ENCODE assay signal across 11 cellular contexts in the genomic region with DNA sequence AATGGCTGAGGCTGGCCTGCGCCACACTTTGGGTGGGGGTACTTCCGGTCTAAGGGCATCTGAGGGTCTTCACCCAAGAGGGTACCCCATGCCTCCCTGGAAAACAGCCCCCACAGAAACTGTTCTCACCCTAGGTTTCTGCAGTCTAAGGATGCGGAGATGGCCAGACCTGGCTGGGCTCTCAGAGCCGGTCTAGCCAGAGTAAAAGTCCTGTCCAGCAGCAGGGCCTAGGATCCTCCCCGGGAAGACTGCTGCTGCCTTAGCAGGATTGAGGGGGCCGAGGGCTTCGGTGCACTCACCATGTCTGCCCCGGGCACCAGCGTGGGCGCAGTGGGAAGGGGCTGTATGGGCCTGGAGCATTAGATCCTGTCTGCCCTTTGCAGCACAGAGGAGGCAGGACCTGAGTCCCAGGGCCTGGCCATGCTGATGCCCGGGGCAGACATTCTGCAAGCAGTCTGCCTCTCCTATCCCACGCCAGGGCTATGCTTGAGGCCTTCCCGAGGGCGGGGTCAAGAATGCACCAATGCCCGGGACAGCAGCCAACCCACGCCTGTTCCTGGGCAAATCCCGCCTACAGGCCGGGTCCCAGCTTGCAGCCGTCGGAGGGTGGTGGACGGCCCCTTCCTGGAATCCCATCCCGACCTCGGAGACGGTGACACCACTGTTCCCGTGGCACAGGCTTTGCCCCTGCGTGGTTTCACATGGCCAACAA. TPM values are rescaled to one million over a fixed set of nuclear protein-coding genes. Genes with fewer than 3 reads are reported as not detected.
DNase-seq lines count a peak whose midpoint lies in the region; ATAC-seq lines count a peak whose summit lies in the region.
"Had no signal": no experiment of that assay in that cellular context is flagged by ENCODE, and none has a peak within 500 bp of the region (broad histone marks: within the 10 kb centered on the region; RNA-seq: fewer than 3 reads in every experiment).

No MANE protein-coding gene starts in this region.

- H4K20me1 ChIP-seq in BLaER1 treated with 17β-estradiol and CSF1 and Interleukin-3, amounts not matched to agents 10 nM and 100 nM, result peaks cover 37 to 100% (median 61%) of the 10 kb centered on the region in 11 experiments; a peak in 21 of 22 replicates

- H3K9me3 ChIP-seq in BLaER1 treated with 17β-estradiol and CSF1 and Interleukin-3, amounts not matched to agents 10 nM and 100 nM (replicated peaks in 1 of 11), result no peaks in the 10 kb centered on the region

- no peaks in the 10 kb centered on the region for H3K36me3 Mint-ChIP-seq in T-cell

- peak overlapping the region; percentile 85 to 99 (median 96) for H3K4me2 ChIP-seq in BLaER1 treated with 17β-estradiol and CSF1 and Interleukin-3, amounts not matched to agents 10 nM and 100 nM

- no peak overlapping the region for H3K27ac Mint-ChIP-seq in T-cell
- H3K27ac Mint-ChIP-seq: HFFc6 had no signal

- H3K27me3 ChIP-seq in BLaER1 treated with 17β-estradiol and CSF1 and Interleukin-3, amounts not matched to agents 10 nM and 100 nM, result peaks cover 0 to 35% (median 0%) of the 10 kb centered on the region in 11 experiments; a peak in 4 of 22 replicates

- peaks cover 98 to 100% (median 99%) of the 10 kb centered on the region in 10 experiments for H3K4me1 ChIP-seq in BLaER1 treated with 17β-estradiol and CSF1 and Interleukin-3, amounts not matched to agents 10 nM and 100 nM

- peak overlapping the region in 10 of 11 experiments; percentile 1 to 87 (median 76); a peak in 17 of 22 replicates for H3K9ac ChIP-seq in BLaER1 treated with 17β-estradiol and CSF1 and Interleukin-3, amounts not matched to agents 10 nM and 100 nM

- intact Hi-C loops in Right ventricle myocardium inferior (cut with DNase I), result loop anchor here (2.0 kb wide), 1 partner anchor 17 kb away; no protein-coding TSS in a partner anchor

- H3K4me3 ChIP-seq in BLaER1 treated with 17β-estradiol and CSF1 and Interleukin-3, amounts not matched to agents 10 nM and 100 nM, result peak overlapping the region in 9 of 10 experiments; percentile 1 to 58 (median 41); a peak in 14 of 20 replicates

- POLR2A ChIA-PET in T-cell (lab: Charles Lee), result no interaction called here

- peak; percentile 61 for ATAC-seq in Right ventricle myocardium inferior
- ATAC-seq in T-cell (replicated peaks in 1 of 4), result no peak

- peaks cover 5 to 8% (median 8%) of the 10 kb centered on the region in 3 donors for H3K4me1 Mint-ChIP-seq in T-cell

- in situ Hi-C loops in SK-MEL-5 (cut with HindIII; ENCODE audit: low pct_unique_long_range_greater_than_20kb, low sequenced_read_pairs), result no loop called here

- peak overlapping the region in 10 of 11 experiments; percentile 28 to 97 (median 87); a peak in 19 of 22 replicates for H3K27ac ChIP-seq in BLaER1 treated with 17β-estradiol and CSF1 and Interleukin-3, amounts not matched to agents 10 nM and 100 nM

- H3K4me3 Mint-ChIP-seq in T-cell, result no peak overlapping the region
- H3K4me3 Mint-ChIP-seq: HFFc6 had no signal

- CTCF ChIA-PET in T-cell (lab: Charles Lee), result no interaction called here

- H3K9me3 Mint-ChIP-seq in T-cell, result no peaks in the 10 kb centered on the region
- H3K9me3 Mint-ChIP-seq: HFFc6 had no signal

- H3K27me3 Mint-ChIP-seq in T-cell, result peaks cover 0 to 10% of the 10 kb centered on the region in 2 donors

- DNase-seq in SK-MEL-5 (ENCODE audit: low read depth, low spot score) (peak; percentile 38), Right ventricle myocardium inferior (ENCODE audit: missing footprints) (peak; percentile 92), pulmonary artery endothelial cell (ENCODE audit: low read depth, low spot score) (peak; percentile 45), retina (no peak), SIG-M5 (lab: John Stamatoyannopoulos, UW) (no peak), T-cell (no peak), DMS53 (lab: John Stamatoyannopoulos, UW) (no peak)
- DNase-seq: DND-41; effector memory CD4-positive, alpha-beta T cell; HFFc6 had no signal

- H3K36me3 ChIP-seq in BLaER1 treated with 17β-estradiol and CSF1 and Interleukin-3, amounts not matched to agents 10 nM and 100 nM, result peaks cover 0 to 7% (median 0%) of the 10 kb centered on the region in 11 experiments; a peak in 1 of 22 replicates

RNA-seq across cellular contexts. Expression of gene CBFA2T3, which starts 54.7 kb away (rescaled TPM):
- total RNA-seq in SK-MEL-5 (2014; rRNA removed; shearing (Covaris generic)), result not detected in 2 replicates
- polyA plus RNA-seq in SK-MEL-5 (2015; cell fraction: cytosol; rRNA removed), result 0.08 and 0.23 TPM in 2 replicates
- 0.23 and 0.43 TPM in 2 replicates for polyA plus RNA-seq in SK-MEL-5 (2015; cell fraction: nucleus; rRNA removed)
- total RNA-seq in Right ventricle myocardium inferior (11.1 TPM), pulmonary artery endothelial cell (not detected in 2 replicates), T-cell (1 to 10 TPM; 2.0 to 4.0 (median 2.1) TPM)
- total RNA-seq: HFFc6 had no signal

RNA-seq across cellular contexts. Expression of gene PABPN1L, which starts 55.8 kb away (rescaled TPM):
- total RNA-seq in SK-MEL-5 (2014; rRNA removed; shearing (Covaris generic)), result not detected in 2 replicates
- not detected in 2 replicates for polyA plus RNA-seq in SK-MEL-5 (2015; cell fraction: cytosol; rRNA removed)
- polyA plus RNA-seq in SK-MEL-5 (2015; cell fraction: nucleus; rRNA removed), result not detected in 2 replicates
- total RNA-seq in Right ventricle myocardium inferior, result not detected
- total RNA-seq in pulmonary artery endothelial cell, result not detected in 2 replicates
- not detected for total RNA-seq in T-cell
- total RNA-seq: HFFc6 had no signal

Comparison
In these comparisons a context has a peak if more than half of its experiments do, and no peak if none do; other contexts are left out.
1. DNase-seq: peak in SK-MEL-5 (single experiment), Right ventricle myocardium inferior (single experiment) and pulmonary artery endothelial cell (single experiment); none in retina (single experiment), SIG-M5 (single experiment), T-cell (0 of 34) and DMS53 (single experiment).